ENCODE assay signal across 8 cellular contexts in genomic region chr2:189581354-189582139, GRCh38. TPM values are rescaled to one million over a fixed set of nuclear protein-coding genes. Genes with fewer than 3 reads are reported as not detected.
A peak's percentile ranks its signal among the peaks of the same experiment; 100 is the strongest.
DNase-seq lines count a peak whose midpoint lies in the region; ATAC-seq and TF ChIP-seq lines count a peak whose summit lies in the region.

No MANE protein-coding gene starts in this region.

- DNase-seq in HuH-7.5 (ENCODE audit: low spot score) (peak; percentile 53), ascending aorta (ENCODE audit: low spot score in 2 of 2) (peak in 1 of 2 donors; percentile 66), DMS153 treated with DMSO at 0.1 percent for 48 hours (lab: John Stamatoyannopoulos, UW; ENCODE audit: unreplicated experiment) (no peak)
- peak; percentile 12 for DNase-seq in stimulated activated CD4-positive, alpha-beta T cell treated with anti-CD3 and anti-CD28 coated beads, Interleukin-4, amount 100 ng/mL, for 24 hours

- H3K27me3 ChIP-seq in ascending aorta (no peaks in the 10 kb centered on the region), iPS-20b (ENCODE audit: insufficient read depth, low read length) (peaks cover 92% of the 10 kb centered on the region)

- ATAC-seq in GM18517 (IDR thresholded peaks at IDR 0.05; ENCODE audit: unreplicated experiment), result no peak
- ATAC-seq in HG03196 (IDR thresholded peaks at IDR 0.05; ENCODE audit: unreplicated experiment), result no peak

- intact Hi-C loops in ascending aorta (cut with DNase I), result loop anchor here (2.0 to 5.0 kb wide), 3 partner anchors 31 to 115 kb away; no protein-coding TSS in a partner anchor

- H3K9ac ChIP-seq in ES-I3 (ENCODE audit: low read depth, low read length), result peak overlapping the region; percentile 78; the same call in 1 of the 2 replicates
- H3K9ac ChIP-seq in iPS-20b (ENCODE audit: low read depth, low read length), result no peak overlapping the region

- H3K27ac ChIP-seq in ascending aorta (peak overlapping the region; percentile 90 to 94), iPS-20b (ENCODE audit: low read length) (no peak overlapping the region)

- H3K4me3 ChIP-seq in ascending aorta (peak overlapping the region; percentile 87 to 92), iPS-20b (ENCODE audit: low read length) (peak overlapping the region; percentile 59)

- H3K4me1 ChIP-seq in ES-I3 (ENCODE audit: insufficient read depth, low read length) (no peaks in the 10 kb centered on the region), ascending aorta (peaks cover 0 to 19% of the 10 kb centered on the region in 2 donors), iPS-20b (ENCODE audit: insufficient read depth, low read length) (no peaks in the 10 kb centered on the region; the same call in 1 of the 2 replicates)

- no peak for TF ChIP-seq CTCF in ascending aorta (IDR thresholded peaks at IDR 0.05)

- H3K36me3 ChIP-seq in ES-I3 (ENCODE audit: insufficient read depth, low read length) (no peaks in the 10 kb centered on the region), ascending aorta (peaks cover 0 to 6% of the 10 kb centered on the region in 2 donors), iPS-20b (ENCODE audit: insufficient read depth, low read depth, low read length) (no peaks in the 10 kb centered on the region)

- H3K9me3 ChIP-seq in ES-I3 (ENCODE audit: control insufficient read depth, insufficient read depth, low read length) (no peaks in the 10 kb centered on the region), ascending aorta (no peaks in the 10 kb centered on the region), iPS-20b (ENCODE audit: insufficient read depth, low read depth, low read length) (no peaks in the 10 kb centered on the region)

RNA-seq across cellular contexts. Expression of gene SLC40A1, which starts 1.0 kb away (rescaled TPM):
- total RNA-seq in ascending aorta, result 40.8 TPM
